1 cellular context compared by ENCODE assay signal in the genomic region with DNA sequence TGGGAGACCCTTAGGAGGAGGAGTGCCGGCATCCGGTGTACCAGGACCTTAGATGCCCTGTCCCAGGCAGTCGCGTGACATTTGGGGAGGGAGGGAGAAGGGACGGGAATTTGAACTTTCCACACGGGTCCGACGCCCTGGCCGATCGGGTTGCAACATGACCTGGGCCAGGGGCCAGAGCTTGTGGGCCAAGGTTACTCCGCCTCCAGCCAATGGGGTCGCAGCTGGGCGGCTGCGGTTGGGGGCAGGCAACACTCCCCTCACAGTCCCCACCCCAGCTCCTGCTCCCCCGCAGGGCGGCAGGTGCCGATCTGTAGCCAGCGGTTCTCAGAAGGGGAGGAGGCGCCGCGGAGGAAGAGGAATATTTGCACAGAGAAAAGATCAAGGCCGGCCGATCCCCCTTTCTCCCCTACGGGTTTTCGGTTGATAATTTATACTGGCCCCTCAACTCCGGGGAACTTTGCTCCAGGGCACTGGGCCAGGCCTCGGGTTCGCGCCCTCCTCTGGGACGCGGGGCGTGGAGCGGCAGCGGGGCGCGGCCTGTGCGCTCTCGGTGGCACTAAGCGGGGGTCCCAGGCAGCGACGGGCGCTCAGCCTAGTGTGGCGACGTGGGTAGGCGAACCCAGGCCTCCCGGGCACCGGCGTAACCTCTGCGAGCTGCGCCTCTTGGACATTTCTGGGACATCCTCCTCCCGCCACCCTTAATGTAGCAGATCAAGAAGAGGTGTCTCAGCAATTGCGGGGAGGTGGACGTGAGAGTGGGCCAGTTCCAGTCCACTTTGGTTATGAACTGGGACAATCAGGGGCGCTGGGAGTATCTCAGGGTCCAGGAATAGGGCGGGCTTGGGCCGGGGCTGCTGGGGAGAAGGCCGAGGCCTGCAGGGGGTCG.
A peak's percentile ranks its signal among the peaks of the same experiment; 100 is the strongest.
TF ChIP-seq lines count a peak whose summit lies in the region.

No MANE protein-coding gene starts in this region.

TF ChIP-seq in HepG2, 621 proteins besides CTCF, POLR2A, EP300 and RAD21 (continued from another document and continues in another):
- TF ChIP-seq, protein P1, sequence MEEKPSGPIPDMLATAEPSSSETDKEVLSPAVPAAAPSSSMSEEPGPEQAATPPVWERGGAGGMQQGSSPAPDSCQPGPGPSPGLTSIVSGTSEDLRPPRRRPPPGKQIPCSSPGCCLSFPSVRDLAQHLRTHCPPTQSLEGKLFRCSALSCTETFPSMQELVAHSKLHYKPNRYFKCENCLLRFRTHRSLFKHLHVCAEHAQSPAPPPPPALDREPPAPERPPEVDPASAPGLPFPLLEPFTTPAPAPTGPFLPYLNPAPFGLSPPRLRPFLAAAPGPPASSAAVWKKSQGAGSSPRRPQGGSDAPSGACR (CRISPR knock-in tag; IDR thresholded peaks at IDR 0.05) = peak; percentile 93
- TF ChIP-seq, protein P2, sequence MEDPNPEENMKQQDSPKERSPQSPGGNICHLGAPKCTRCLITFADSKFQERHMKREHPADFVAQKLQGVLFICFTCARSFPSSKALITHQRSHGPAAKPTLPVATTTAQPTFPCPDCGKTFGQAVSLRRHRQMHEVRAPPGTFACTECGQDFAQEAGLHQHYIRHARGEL (CRISPR knock-in tag; IDR thresholded peaks at IDR 0.05) = no peak
- TF ChIP-seq EEA1 (CRISPR knock-in tag; IDR thresholded peaks at IDR 0.05; ENCODE audit: borderline replicate concordance) = no peak
- TF ChIP-seq, protein P3, sequence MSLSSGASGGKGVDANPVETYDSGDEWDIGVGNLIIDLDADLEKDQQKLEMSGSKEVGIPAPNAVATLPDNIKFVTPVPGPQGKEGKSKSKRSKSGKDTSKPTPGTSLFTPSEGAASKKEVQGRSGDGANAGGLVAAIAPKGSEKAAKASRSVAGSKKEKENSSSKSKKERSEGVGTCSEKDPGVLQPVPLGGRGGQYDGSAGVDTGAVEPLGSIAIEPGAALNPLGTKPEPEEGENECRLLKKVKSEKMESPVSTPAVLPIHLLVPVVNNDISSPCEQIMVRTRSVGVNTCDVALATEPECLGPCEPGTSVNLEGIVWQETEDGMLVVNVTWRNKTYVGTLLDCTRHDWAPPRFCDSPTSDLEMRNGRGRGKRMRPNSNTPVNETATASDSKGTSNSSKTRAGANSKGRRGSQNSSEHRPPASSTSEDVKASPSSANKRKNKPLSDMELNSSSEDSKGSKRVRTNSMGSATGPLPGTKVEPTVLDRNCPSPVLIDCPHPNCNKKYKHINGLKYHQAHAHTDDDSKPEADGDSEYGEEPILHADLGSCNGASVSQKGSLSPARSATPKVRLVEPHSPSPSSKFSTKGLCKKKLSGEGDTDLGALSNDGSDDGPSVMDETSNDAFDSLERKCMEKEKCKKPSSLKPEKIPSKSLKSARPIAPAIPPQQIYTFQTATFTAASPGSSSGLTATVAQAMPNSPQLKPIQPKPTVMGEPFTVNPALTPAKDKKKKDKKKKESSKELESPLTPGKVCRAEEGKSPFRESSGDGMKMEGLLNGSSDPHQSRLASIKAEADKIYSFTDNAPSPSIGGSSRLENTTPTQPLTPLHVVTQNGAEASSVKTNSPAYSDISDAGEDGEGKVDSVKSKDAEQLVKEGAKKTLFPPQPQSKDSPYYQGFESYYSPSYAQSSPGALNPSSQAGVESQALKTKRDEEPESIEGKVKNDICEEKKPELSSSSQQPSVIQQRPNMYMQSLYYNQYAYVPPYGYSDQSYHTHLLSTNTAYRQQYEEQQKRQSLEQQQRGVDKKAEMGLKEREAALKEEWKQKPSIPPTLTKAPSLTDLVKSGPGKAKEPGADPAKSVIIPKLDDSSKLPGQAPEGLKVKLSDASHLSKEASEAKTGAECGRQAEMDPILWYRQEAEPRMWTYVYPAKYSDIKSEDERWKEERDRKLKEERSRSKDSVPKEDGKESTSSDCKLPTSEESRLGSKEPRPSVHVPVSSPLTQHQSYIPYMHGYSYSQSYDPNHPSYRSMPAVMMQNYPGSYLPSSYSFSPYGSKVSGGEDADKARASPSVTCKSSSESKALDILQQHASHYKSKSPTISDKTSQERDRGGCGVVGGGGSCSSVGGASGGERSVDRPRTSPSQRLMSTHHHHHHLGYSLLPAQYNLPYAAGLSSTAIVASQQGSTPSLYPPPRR (CRISPR knock-in tag; IDR thresholded peaks at IDR 0.05; ENCODE audit: borderline replicate concordance) = peak; percentile 91
- no peak for TF ChIP-seq HOXA7 (CRISPR knock-in tag; IDR thresholded peaks at IDR 0.05)
- TF ChIP-seq, protein P4, sequence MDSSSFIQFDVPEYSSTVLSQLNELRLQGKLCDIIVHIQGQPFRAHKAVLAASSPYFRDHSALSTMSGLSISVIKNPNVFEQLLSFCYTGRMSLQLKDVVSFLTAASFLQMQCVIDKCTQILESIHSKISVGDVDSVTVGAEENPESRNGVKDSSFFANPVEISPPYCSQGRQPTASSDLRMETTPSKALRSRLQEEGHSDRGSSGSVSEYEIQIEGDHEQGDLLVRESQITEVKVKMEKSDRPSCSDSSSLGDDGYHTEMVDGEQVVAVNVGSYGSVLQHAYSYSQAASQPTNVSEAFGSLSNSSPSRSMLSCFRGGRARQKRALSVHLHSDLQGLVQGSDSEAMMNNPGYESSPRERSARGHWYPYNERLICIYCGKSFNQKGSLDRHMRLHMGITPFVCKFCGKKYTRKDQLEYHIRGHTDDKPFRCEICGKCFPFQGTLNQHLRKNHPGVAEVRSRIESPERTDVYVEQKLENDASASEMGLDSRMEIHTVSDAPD (CRISPR knock-in tag; IDR thresholded peaks at IDR 0.05) = peak; percentile 90
- peak; percentile 48; the same call in 1 of the 2 replicates for TF ChIP-seq SIN3A (IDR thresholded peaks at IDR 0.05; ENCODE audit: borderline replicate concordance, low read depth, low read length)
- TF ChIP-seq IKZF4 (CRISPR knock-in tag; IDR thresholded peaks at IDR 0.05; ENCODE audit: borderline replicate concordance, low read depth, not compliant biosample characterization) = no peak
- peak; percentile 100 for TF ChIP-seq ZNF746 (CRISPR knock-in tag; IDR thresholded peaks at IDR 0.05)
- TF ChIP-seq KMT2A (CRISPR knock-in tag; IDR thresholded peaks at IDR 0.05) = peak; percentile 52; the same call in 1 of the 2 replicates
- no peak for TF ChIP-seq ZNF468 (CRISPR knock-in tag; IDR thresholded peaks at IDR 0.05)
- TF ChIP-seq, protein P5, sequence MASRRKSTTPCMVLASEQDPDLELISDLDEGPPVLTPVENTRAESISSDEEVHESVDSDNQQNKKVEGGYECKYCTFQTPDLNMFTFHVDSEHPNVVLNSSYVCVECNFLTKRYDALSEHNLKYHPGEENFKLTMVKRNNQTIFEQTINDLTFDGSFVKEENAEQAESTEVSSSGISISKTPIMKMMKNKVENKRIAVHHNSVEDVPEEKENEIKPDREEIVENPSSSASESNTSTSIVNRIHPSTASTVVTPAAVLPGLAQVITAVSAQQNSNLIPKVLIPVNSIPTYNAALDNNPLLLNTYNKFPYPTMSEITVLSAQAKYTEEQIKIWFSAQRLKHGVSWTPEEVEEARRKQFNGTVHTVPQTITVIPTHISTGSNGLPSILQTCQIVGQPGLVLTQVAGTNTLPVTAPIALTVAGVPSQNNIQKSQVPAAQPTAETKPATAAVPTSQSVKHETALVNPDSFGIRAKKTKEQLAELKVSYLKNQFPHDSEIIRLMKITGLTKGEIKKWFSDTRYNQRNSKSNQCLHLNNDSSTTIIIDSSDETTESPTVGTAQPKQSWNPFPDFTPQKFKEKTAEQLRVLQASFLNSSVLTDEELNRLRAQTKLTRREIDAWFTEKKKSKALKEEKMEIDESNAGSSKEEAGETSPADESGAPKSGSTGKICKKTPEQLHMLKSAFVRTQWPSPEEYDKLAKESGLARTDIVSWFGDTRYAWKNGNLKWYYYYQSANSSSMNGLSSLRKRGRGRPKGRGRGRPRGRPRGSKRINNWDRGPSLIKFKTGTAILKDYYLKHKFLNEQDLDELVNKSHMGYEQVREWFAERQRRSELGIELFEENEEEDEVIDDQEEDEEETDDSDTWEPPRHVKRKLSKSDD (CRISPR knock-in tag; IDR thresholded peaks at IDR 0.05; ENCODE audit: low read depth) = peak; percentile 85
- peak; percentile 78 for TF ChIP-seq GABPB1 (CRISPR knock-in tag; IDR thresholded peaks at IDR 0.05)
- TF ChIP-seq, protein P6, sequence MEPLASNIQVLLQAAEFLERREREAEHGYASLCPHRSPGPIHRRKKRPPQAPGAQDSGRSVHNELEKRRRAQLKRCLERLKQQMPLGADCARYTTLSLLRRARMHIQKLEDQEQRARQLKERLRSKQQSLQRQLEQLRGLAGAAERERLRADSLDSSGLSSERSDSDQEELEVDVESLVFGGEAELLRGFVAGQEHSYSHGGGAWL (CRISPR knock-in tag; IDR thresholded peaks at IDR 0.05) = no peak
- TF ChIP-seq, protein P7, sequence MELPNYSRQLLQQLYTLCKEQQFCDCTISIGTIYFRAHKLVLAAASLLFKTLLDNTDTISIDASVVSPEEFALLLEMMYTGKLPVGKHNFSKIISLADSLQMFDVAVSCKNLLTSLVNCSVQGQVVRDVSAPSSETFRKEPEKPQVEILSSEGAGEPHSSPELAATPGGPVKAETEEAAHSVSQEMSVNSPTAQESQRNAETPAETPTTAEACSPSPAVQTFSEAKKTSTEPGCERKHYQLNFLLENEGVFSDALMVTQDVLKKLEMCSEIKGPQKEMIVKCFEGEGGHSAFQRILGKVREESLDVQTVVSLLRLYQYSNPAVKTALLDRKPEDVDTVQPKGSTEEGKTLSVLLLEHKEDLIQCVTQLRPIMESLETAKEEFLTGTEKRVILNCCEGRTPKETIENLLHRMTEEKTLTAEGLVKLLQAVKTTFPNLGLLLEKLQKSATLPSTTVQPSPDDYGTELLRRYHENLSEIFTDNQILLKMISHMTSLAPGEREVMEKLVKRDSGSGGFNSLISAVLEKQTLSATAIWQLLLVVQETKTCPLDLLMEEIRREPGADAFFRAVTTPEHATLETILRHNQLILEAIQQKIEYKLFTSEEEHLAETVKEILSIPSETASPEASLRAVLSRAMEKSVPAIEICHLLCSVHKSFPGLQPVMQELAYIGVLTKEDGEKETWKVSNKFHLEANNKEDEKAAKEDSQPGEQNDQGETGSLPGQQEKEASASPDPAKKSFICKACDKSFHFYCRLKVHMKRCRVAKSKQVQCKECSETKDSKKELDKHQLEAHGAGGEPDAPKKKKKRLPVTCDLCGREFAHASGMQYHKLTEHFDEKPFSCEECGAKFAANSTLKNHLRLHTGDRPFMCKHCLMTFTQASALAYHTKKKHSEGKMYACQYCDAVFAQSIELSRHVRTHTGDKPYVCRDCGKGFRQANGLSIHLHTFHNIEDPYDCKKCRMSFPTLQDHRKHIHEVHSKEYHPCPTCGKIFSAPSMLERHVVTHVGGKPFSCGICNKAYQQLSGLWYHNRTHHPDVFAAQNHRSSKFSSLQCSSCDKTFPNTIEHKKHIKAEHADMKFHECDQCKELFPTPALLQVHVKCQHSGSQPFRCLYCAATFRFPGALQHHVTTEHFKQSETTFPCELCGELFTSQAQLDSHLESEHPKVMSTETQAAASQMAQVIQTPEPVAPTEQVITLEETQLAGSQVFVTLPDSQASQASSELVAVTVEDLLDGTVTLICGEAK (IDR thresholded peaks at IDR 0.05) = no peak
- TF ChIP-seq, protein P7 (CRISPR knock-in tag; IDR thresholded peaks at IDR 0.05) = peak; percentile 86
- TF ChIP-seq RELA (CRISPR knock-in tag; IDR thresholded peaks at IDR 0.05) = no peak
- TF ChIP-seq, protein P8, sequence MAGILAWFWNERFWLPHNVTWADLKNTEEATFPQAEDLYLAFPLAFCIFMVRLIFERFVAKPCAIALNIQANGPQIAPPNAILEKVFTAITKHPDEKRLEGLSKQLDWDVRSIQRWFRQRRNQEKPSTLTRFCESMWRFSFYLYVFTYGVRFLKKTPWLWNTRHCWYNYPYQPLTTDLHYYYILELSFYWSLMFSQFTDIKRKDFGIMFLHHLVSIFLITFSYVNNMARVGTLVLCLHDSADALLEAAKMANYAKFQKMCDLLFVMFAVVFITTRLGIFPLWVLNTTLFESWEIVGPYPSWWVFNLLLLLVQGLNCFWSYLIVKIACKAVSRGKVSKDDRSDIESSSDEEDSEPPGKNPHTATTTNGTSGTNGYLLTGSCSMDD (CRISPR knock-in tag; IDR thresholded peaks at IDR 0.05) = no peak
- TF ChIP-seq, protein P9, sequence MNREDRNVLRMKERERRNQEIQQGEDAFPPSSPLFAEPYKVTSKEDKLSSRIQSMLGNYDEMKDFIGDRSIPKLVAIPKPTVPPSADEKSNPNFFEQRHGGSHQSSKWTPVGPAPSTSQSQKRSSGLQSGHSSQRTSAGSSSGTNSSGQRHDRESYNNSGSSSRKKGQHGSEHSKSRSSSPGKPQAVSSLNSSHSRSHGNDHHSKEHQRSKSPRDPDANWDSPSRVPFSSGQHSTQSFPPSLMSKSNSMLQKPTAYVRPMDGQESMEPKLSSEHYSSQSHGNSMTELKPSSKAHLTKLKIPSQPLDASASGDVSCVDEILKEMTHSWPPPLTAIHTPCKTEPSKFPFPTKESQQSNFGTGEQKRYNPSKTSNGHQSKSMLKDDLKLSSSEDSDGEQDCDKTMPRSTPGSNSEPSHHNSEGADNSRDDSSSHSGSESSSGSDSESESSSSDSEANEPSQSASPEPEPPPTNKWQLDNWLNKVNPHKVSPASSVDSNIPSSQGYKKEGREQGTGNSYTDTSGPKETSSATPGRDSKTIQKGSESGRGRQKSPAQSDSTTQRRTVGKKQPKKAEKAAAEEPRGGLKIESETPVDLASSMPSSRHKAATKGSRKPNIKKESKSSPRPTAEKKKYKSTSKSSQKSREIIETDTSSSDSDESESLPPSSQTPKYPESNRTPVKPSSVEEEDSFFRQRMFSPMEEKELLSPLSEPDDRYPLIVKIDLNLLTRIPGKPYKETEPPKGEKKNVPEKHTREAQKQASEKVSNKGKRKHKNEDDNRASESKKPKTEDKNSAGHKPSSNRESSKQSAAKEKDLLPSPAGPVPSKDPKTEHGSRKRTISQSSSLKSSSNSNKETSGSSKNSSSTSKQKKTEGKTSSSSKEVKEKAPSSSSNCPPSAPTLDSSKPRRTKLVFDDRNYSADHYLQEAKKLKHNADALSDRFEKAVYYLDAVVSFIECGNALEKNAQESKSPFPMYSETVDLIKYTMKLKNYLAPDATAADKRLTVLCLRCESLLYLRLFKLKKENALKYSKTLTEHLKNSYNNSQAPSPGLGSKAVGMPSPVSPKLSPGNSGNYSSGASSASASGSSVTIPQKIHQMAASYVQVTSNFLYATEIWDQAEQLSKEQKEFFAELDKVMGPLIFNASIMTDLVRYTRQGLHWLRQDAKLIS (CRISPR knock-in tag; IDR thresholded peaks at IDR 0.05) = peak; percentile 62
- TF ChIP-seq PHF8 (CRISPR knock-in tag; IDR thresholded peaks at IDR 0.05) = peak; percentile 83; the same call in 1 of the 2 replicates
- TF ChIP-seq TOPORS (CRISPR knock-in tag; IDR thresholded peaks at IDR 0.05) = no peak; the same call in 1 of the 2 replicates
